In genomic region chr2:45889053-45889452, GRCh38 we compare ENCODE assay signal across 9 cellular contexts.
DNase-seq lines count a peak whose midpoint lies in the region; ATAC-seq and TF ChIP-seq lines count a peak whose summit lies in the region.
"Had no signal": no experiment of that assay in that cellular context is flagged by ENCODE, and none has a peak within 500 bp of the region (broad histone marks: within the 10 kb centered on the region; RNA-seq: fewer than 3 reads in every experiment).

No MANE protein-coding gene starts in this region.

- H3K27me3 Mint-ChIP-seq in osteocyte (ENCODE audit: unreplicated experiment), result no peaks in the 10 kb centered on the region

- H3K27ac ChIP-seq in HL-60 (replicated peaks), result peak overlapping the region; percentile 49
- H3K27ac ChIP-seq: SJSA1 had no signal

- no peak overlapping the region for H3K27ac Mint-ChIP-seq in osteocyte (ENCODE audit: unreplicated experiment)

- H3K4me3 Mint-ChIP-seq in osteocyte (ENCODE audit: unreplicated experiment), result no peak overlapping the region

- H3K27me3 ChIP-seq in HL-60 (ENCODE audit: insufficient read depth, poor library complexity, severe bottlenecking), result no peaks in the 10 kb centered on the region
- H3K27me3 ChIP-seq: SJSA1 had no signal

- H3K4me3 ChIP-seq in GM12865 (ENCODE audit: low read depth, low read length) (no peak overlapping the region), HL-60 (replicated peaks; ENCODE audit: insufficient read depth, low read length) (no peak overlapping the region)
- H3K4me3 ChIP-seq: SJSA1 had no signal

- H3K9me3 Mint-ChIP-seq in osteocyte (ENCODE audit: unreplicated experiment), result no peaks in the 10 kb centered on the region

- DNase-seq in GM12865 (ENCODE audit: low read depth) (peak; percentile 69), HL-60 (ENCODE audit: low read depth in 1 of 2, low spot score in 1 of 2) (peak; percentile 49 to 69), SHP77 treated with DMSO at 0.1 percent for 48 hours (lab: John Stamatoyannopoulos, UW) (peak; percentile 66), germinal center (ENCODE audit: low spot score) (peak; percentile 70), cortex of kidney (lab: John Stamatoyannopoulos, UW) (no peak), osteocyte (ENCODE audit: extremely low spot score, unreplicated experiment) (no peak)
- DNase-seq in stimulated activated naive CD8-positive, alpha-beta T cell treated with anti-CD3 and anti-CD28 coated beads, Interleukin-15, Interleukin-2, amounts not matched to agents 100 U/mL and 50 U/mL, for 24 hours, result peak; percentile 29

- TF ChIP-seq CTCF in GM12865 (IDR thresholded peaks at IDR 0.05; ENCODE audit: insufficient read depth, low read depth, low read length, missing control alignments), result peak; percentile 25
- TF ChIP-seq CTCF in HL-60 (IDR thresholded peaks at IDR 0.05; ENCODE audit: insufficient read depth, low read length), result no peak
- TF ChIP-seq CTCF in osteocyte (IDR thresholded peaks at IDR 0.05), result no peak

- ATAC-seq in GM21447 (IDR thresholded peaks at IDR 0.05; ENCODE audit: unreplicated experiment), result peak; percentile 71
- peak; percentile 73 for ATAC-seq in stimulated activated naive CD8-positive, alpha-beta T cell treated with anti-CD3 and anti-CD28 coated beads, Interleukin-15, Interleukin-2, amounts not matched to agents 100 U/mL and 50 U/mL, for 24 hours

- H3K4me1 Mint-ChIP-seq in osteocyte (ENCODE audit: unreplicated experiment), result peaks cover 27% of the 10 kb centered on the region

- no peaks in the 10 kb centered on the region for H3K36me3 Mint-ChIP-seq in osteocyte (ENCODE audit: unreplicated experiment)

Comparison
In these comparisons a context has a peak if more than half of its experiments do, and no peak if none do; other contexts are left out.
1. DNase-seq: peak in GM12865 (single experiment), HL-60 (2 of 2), SHP77 treated with DMSO at 0.1 percent for 48 hours (single experiment), germinal center (single experiment) and stimulated activated naive CD8-positive, alpha-beta T cell treated with anti-CD3 and anti-CD28 coated beads, Interleukin-15, Interleukin-2, amounts not matched to agents 100 U/mL and 50 U/mL, for 24 hours (single experiment); none in cortex of kidney (single experiment) and osteocyte (single experiment).